Comparison of ENCODE assay signal across 14 cellular contexts in the genomic region with DNA sequence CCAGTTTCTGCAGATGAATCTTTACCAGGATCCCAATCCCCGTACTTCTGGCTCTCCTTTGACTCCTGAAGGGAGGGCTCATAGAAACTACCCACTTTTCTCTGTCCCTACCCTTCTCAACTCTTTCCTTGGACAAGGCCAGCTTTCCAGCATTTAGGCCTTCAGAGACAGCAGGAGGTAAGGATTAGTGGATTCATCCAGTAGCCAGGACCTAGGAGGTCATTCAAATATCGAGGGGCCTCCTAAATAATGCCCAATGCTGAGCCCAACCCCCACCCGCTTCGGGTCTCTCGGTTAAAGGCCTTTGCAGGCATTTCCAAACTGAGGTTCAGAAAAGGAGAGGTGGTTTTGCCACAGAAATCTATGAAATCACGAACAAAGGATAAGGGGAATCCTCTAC. TPM values are rescaled to one million over a fixed set of nuclear protein-coding genes. Genes with fewer than 3 reads are reported as not detected.
A peak's percentile ranks its signal among the peaks of the same experiment; 100 is the strongest.
DNase-seq lines count a peak whose midpoint lies in the region; TF ChIP-seq lines count a peak whose summit lies in the region.
"Had no signal": no experiment of that assay in that cellular context is flagged by ENCODE, and none has a peak within 500 bp of the region (broad histone marks: within the 10 kb centered on the region; RNA-seq: fewer than 3 reads in every experiment).

No MANE protein-coding gene starts in this region.

- H2AFZ ChIP-seq in mammary epithelial cell (ENCODE audit: low read depth, low read length) = peak overlapping the region; percentile 33

- peaks cover 1% of the 10 kb centered on the region for H3K79me1 ChIP-seq in mesendoderm (ENCODE audit: low read length)

- no TSS peak for BruUV-seq in mammary epithelial cell (replicated peaks; lab: Mats Ljungman, UMichigan)

- peak overlapping the region; percentile 96 for H2BK120ac ChIP-seq in mesendoderm (ENCODE audit: low read depth, low read length)

- H3K56ac ChIP-seq in mesendoderm (ENCODE audit: low read length) = peak overlapping the region; percentile 66

- peak overlapping the region; percentile 71 for H3K4ac ChIP-seq in mesendoderm (ENCODE audit: low read depth, low read length)

- dilution Hi-C loops in mammary epithelial cell (cut with HindIII; ENCODE audit: low sequenced_read_pairs) = no loop called here

- H3K36me3 ChIP-seq in mammary epithelial cell (ENCODE audit: insufficient read depth, low read length) (no peaks in the 10 kb centered on the region), mesendoderm (ENCODE audit: control insufficient read depth, insufficient read depth, low read length) (no peaks in the 10 kb centered on the region), subcutaneous abdominal adipose tissue (ENCODE audit: control insufficient read depth in 5 of 5, insufficient read depth in 5 of 5, low read length in 5 of 5) (no peaks in the 10 kb centered on the region)

- no peak overlapping the region for H3K23ac ChIP-seq in mesendoderm (ENCODE audit: low read length)

- H4K8ac ChIP-seq in mesendoderm (ENCODE audit: low read depth, low read length) = no peak overlapping the region

- H3K27me3 Mint-ChIP-seq in HFFc6 (ENCODE audit: insufficient read depth) = no peaks in the 10 kb centered on the region
- H3K27me3 Mint-ChIP-seq in chondrocyte (ENCODE audit: low read depth) = no peaks in the 10 kb centered on the region
- H3K27me3 Mint-ChIP-seq in activated T-cell treated with anti-CD3 and anti-CD28 coated beads, Interleukin-2, amount 50 U/mL, for 24 hours = peaks cover 52% of the 10 kb centered on the region

- H3K4me1 ChIP-seq in mammary epithelial cell (ENCODE audit: insufficient read depth, low read length) (peaks cover 35% of the 10 kb centered on the region), mesendoderm (ENCODE audit: control insufficient read depth, low read depth, low read length) (peaks cover 19% of the 10 kb centered on the region), subcutaneous abdominal adipose tissue (ENCODE audit: control insufficient read depth in 5 of 5, insufficient read depth in 5 of 5, low read length in 5 of 5) (peaks cover 7 to 57% (median 52%) of the 10 kb centered on the region in 5 donors)

- peak overlapping the region; percentile 96 for H2BK15ac ChIP-seq in mesendoderm (replicated peaks; ENCODE audit: low read depth)

- H3K4me3 ChIP-seq in mammary epithelial cell (replicated peaks in 1 of 3; ENCODE audit: insufficient read depth in 1 of 3, low read depth in 2 of 3, low read length in 3 of 3) (no peak overlapping the region), mesendoderm (ENCODE audit: low read length) (no peak overlapping the region), subcutaneous abdominal adipose tissue (ENCODE audit: low read depth in 1 of 5, low read length in 5 of 5) (no peak overlapping the region)

- H4K20me1 ChIP-seq in mammary epithelial cell (ENCODE audit: insufficient read depth, low read length) = no peaks in the 10 kb centered on the region

- H3K9me3 Mint-ChIP-seq in HFFc6 (no peaks in the 10 kb centered on the region), chondrocyte (ENCODE audit: low read depth) (no peaks in the 10 kb centered on the region)
- no peaks in the 10 kb centered on the region for H3K9me3 Mint-ChIP-seq in activated T-cell treated with anti-CD3 and anti-CD28 coated beads, Interleukin-2, amount 50 U/mL, for 24 hours
- H3K9me3 Mint-ChIP-seq: stimulated activated effector memory CD8-positive, alpha-beta T cell treated with anti-CD3 and anti-CD28 coated beads, Interleukin-12 subunit alpha, Interleukin-12 subunit beta, amount 100 ng/mL, for 72 hours had no signal

- 67% methylated on average over 6 of the region's 6 CpGs for WGBS in mammary epithelial cell (ENCODE audit: low coverage, missing lambda C conversion rate)
- no CpG with 5 or more reads among the region's 6 CpGs for WGBS in mesendoderm (ENCODE audit: extremely low coverage, insufficient coverage, low lambda C conversion rate)

- H3K36me3 Mint-ChIP-seq in HFFc6 (ENCODE audit: low read depth) (0 out of 2 replicates have a peak, but pooled peaks cover 4% of the 10 kb centered on the region), chondrocyte (ENCODE audit: low read depth) (peaks cover 1% of the 10 kb centered on the region)
- no peaks in the 10 kb centered on the region for H3K36me3 Mint-ChIP-seq in activated T-cell treated with anti-CD3 and anti-CD28 coated beads, Interleukin-2, amount 50 U/mL, for 24 hours (ENCODE audit: low read depth)
- H3K36me3 Mint-ChIP-seq: stimulated activated effector memory CD8-positive, alpha-beta T cell treated with anti-CD3 and anti-CD28 coated beads, Interleukin-12 subunit alpha, Interleukin-12 subunit beta, amount 100 ng/mL, for 72 hours had no signal

- peak overlapping the region; percentile 7 for H2BK5ac ChIP-seq in mesendoderm (ENCODE audit: low read length)

- H3K9me3 ChIP-seq in mammary epithelial cell (replicated peaks; ENCODE audit: insufficient read depth, low read length) (no peaks in the 10 kb centered on the region), subcutaneous abdominal adipose tissue (ENCODE audit: control insufficient read depth in 5 of 5, low read length in 5 of 5) (no peaks in the 10 kb centered on the region)

- CTCF ChIA-PET in mammary epithelial cell (lab: Charles Lee; ENCODE audit: low non-redundant PET) (no interaction called here), HEK293T (lab: Yijun Ruan, JAX) (no interaction called here)

- H2AK5ac ChIP-seq in mesendoderm (ENCODE audit: low read length) = no peak overlapping the region

- peak overlapping the region; percentile 89 for H3K18ac ChIP-seq in mesendoderm (ENCODE audit: low read length)

- H3K4me3 Mint-ChIP-seq in HFFc6 (no peak overlapping the region), chondrocyte (ENCODE audit: unreplicated experiment) (no peak overlapping the region)
- no peak overlapping the region for H3K4me3 Mint-ChIP-seq in activated T-cell treated with anti-CD3 and anti-CD28 coated beads, Interleukin-2, amount 50 U/mL, for 24 hours
- H3K4me3 Mint-ChIP-seq: stimulated activated effector memory CD8-positive, alpha-beta T cell treated with anti-CD3 and anti-CD28 coated beads, Interleukin-12 subunit alpha, Interleukin-12 subunit beta, amount 100 ng/mL, for 72 hours had no signal

- H3K27me3 ChIP-seq in mammary epithelial cell (ENCODE audit: insufficient read depth, low read length) = no peaks in the 10 kb centered on the region
- H3K27me3 ChIP-seq in mesendoderm (ENCODE audit: insufficient read depth, low read length, poor library complexity) = no peaks in the 10 kb centered on the region
- H3K27me3 ChIP-seq in subcutaneous abdominal adipose tissue (ENCODE audit: control insufficient read depth in 5 of 5, insufficient read depth in 4 of 5, low read length in 5 of 5) = no peaks in the 10 kb centered on the region

- H3K79me2 ChIP-seq in mammary epithelial cell (ENCODE audit: insufficient read depth, low read length) = peaks cover 23% of the 10 kb centered on the region
- H3K79me2 ChIP-seq in mesendoderm (ENCODE audit: control insufficient read depth, insufficient read depth, low read length) = peaks cover 11% of the 10 kb centered on the region

- H3K4me1 Mint-ChIP-seq in HFFc6 (ENCODE audit: low read depth) = peaks cover 78% of the 10 kb centered on the region
- H3K4me1 Mint-ChIP-seq in chondrocyte (ENCODE audit: low read depth) = peaks cover 54% of the 10 kb centered on the region
- H3K4me1 Mint-ChIP-seq in activated T-cell treated with anti-CD3 and anti-CD28 coated beads, Interleukin-2, amount 50 U/mL, for 24 hours (ENCODE audit: low read depth) = peaks cover 7% of the 10 kb centered on the region

- intact Hi-C loops in mammary epithelial cell (cut with micrococcal nuclease) = loop anchor here (10.0 kb wide), 1 partner anchor 185 kb away; a partner anchor contains a TSS

- H3K4me2 ChIP-seq in mammary epithelial cell (ENCODE audit: insufficient read depth, low read depth, low read length) (no peak overlapping the region), mesendoderm (ENCODE audit: low read length) (no peak overlapping the region)

- no peak for DNase-seq in HFFc6
- no peak for DNase-seq in mammary epithelial cell
- DNase-seq in mesendoderm = peak; percentile 64
- DNase-seq in DMS 273 (lab: John Stamatoyannopoulos, UW; ENCODE audit: unreplicated experiment) = no peak
- DNase-seq in chondrocyte (ENCODE audit: low spot score) = no peak
- DNase-seq in HEK293T (ENCODE audit: extremely low spot score) = no peak
- no peak for DNase-seq in activated T-cell treated with anti-CD3 and anti-CD28 coated beads, Interleukin-2, amount 50 U/mL, for 24 hours
- DNase-seq: activated CD4-positive, alpha-beta T cell treated with anti-CD3 and anti-CD28 coated beads, Interleukin-2, amount 50 U/mL, for 4 hours; activated effector memory CD4-positive, alpha-beta T cell treated with Interleukin-2 at 50 U/mL for 16 hours; NCI-H1105; stimulated activated CD4-positive, alpha-beta T cell treated with anti-CD3 and anti-CD28 coated beads, Interleukin-2, amount 100 ng/mL, for 48 hours had no signal

- H3K27ac Mint-ChIP-seq in HFFc6 (peak overlapping the region; percentile 9; the same call in 1 of the 2 replicates), chondrocyte (ENCODE audit: unreplicated experiment) (no peak overlapping the region)
- H3K27ac Mint-ChIP-seq in activated T-cell treated with anti-CD3 and anti-CD28 coated beads, Interleukin-2, amount 50 U/mL, for 24 hours = no peak overlapping the region
- H3K27ac Mint-ChIP-seq: stimulated activated effector memory CD8-positive, alpha-beta T cell treated with anti-CD3 and anti-CD28 coated beads, Interleukin-12 subunit alpha, Interleukin-12 subunit beta, amount 100 ng/mL, for 72 hours had no signal

- TF ChIP-seq CTCF in HFFc6 (IDR thresholded peaks at IDR 0.05) (no peak), mammary epithelial cell (conservative IDR thresholded peaks at IDR 0.05 in 1 of 2, IDR thresholded peaks at IDR 0.05 in 1 of 2; ENCODE audit: extremely low read depth in 1 of 2, insufficient read depth in 1 of 2, low read depth in 1 of 2, low read length in 2 of 2) (no peak), chondrocyte (IDR thresholded peaks at IDR 0.05) (no peak)

- H3K27ac ChIP-seq in mammary epithelial cell (ENCODE audit: insufficient read depth, low read depth, low read length) (no peak overlapping the region), mesendoderm (ENCODE audit: low read depth, low read length) (no peak overlapping the region), subcutaneous abdominal adipose tissue (ENCODE audit: low read depth, low read length) (peak overlapping the region; percentile 88)
- H3K27ac ChIP-seq: C4-2B had no signal

- H3K9ac ChIP-seq in mammary epithelial cell (ENCODE audit: insufficient read depth, low read length) (no peak overlapping the region), mesendoderm (ENCODE audit: low read length) (no peak overlapping the region), subcutaneous abdominal adipose tissue (ENCODE audit: low read length in 5 of 5) (peak overlapping the region in 3 of 5 donors; percentile 19 to 58 (median 44))

- in situ Hi-C loops in mammary epithelial cell (cut with MboI; ENCODE audit: low sequenced_read_pairs in 2 of 2) = loop anchor here in 1 of 2 donors (5.0 kb wide), 1 partner anchor 68 kb away; no protein-coding TSS in a partner anchor

- POLR2A ChIA-PET in HEK293T (lab: Yijun Ruan, JAX) = no interaction called here

- no peak overlapping the region for H4K5ac ChIP-seq in mesendoderm (ENCODE audit: low read length)

RNA-seq across cellular contexts. Expression of a gene that starts 4.7 kb away (rescaled TPM):
- 10 to 100 TPM; 43.1 to 56.6 (median 50.1) TPM for total RNA-seq in HFFc6 (2021; fragmentation: NEBNext Ultra II Directional; extraction: Animal tissue kit (Norgen Biotek cat#: 25700))
- 10 to 100 TPM; 62.2 to 68.7 TPM for total RNA-seq in mammary epithelial cell
- polyA plus RNA-seq in mammary epithelial cell = 38.4 TPM
- 139 TPM for polyA minus RNA-seq in mammary epithelial cell
- polyA plus RNA-seq in mesendoderm (2013, experiment 1 of 2) = 91.0 TPM
- polyA plus RNA-seq in mesendoderm (2013, experiment 2 of 2) = 94.4 TPM
- total RNA-seq in chondrocyte = 123 to 163 TPM (median 162 TPM) in 3 replicates

Comparison
In these comparisons a context has a peak if more than half of its experiments do, and no peak if none do; other contexts are left out.
1. H3K9ac ChIP-seq: peak in subcutaneous abdominal adipose tissue (3 of 5); none in mammary epithelial cell (single experiment) and mesendoderm (single experiment).